11 cellular contexts compared by ENCODE assay signal in the genomic region with DNA sequence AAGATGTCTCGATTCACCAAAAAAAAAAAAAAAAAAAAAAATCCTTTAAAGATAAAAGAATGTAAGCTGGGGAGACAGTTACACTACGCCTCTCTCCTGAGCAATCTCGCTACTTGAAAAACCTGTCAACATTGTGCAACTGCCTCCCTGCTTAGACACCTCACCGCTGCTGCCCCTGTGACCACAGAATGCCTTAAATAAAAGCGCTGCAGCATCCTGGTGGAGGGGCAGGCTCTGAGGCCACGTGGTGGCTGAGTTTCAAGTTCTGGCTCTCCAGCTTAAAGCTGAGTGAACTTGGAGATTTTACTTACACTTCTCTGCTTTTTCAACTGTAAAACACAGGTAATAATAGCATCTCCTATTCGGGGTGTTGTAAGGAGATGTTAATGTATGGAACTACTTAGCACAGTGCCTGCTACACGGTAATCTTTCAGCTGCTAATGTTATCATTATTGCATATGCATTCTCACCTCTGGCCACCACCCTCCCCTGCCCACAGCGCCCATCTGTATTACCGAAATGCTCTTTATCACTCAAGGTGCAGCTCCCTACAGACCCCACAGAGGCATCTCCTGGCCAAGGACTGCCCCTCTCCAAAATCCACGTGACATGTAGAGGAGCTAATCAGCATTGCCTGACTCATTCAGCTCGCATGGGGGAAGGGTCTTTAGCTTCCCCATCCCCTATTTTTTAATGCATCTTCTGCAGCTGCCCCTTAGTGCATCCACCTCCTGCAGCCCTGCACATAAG. TPM values are rescaled to one million over a fixed set of nuclear protein-coding genes. Genes with fewer than 3 reads are reported as not detected.
DNase-seq lines count a peak whose midpoint lies in the region; ATAC-seq, FAIRE-seq and TF ChIP-seq lines count a peak whose summit lies in the region.
"Had no signal": no experiment of that assay in that cellular context is flagged by ENCODE, and none has a peak within 500 bp of the region (broad histone marks: within the 10 kb centered on the region; RNA-seq: fewer than 3 reads in every experiment).

No MANE protein-coding gene starts in this region.

- TF ChIP-seq POLR2A in HepG2 (IDR thresholded peaks at IDR 0.05; ENCODE audit: insufficient read depth in 1 of 2, low read depth in 2 of 2, low read length in 2 of 2), result no peak
- no peak for TF ChIP-seq POLR2A in right lobe of liver (IDR thresholded peaks at IDR 0.05)
- TF ChIP-seq POLR2A in thyroid gland (IDR thresholded peaks at IDR 0.05), result no peak

- no peaks in the 10 kb centered on the region for H3K9me2 ChIP-seq in PC-9 (ENCODE audit: insufficient read depth)

- TF ChIP-seq RAD21 in HepG2 (CRISPR knock-in tag; IDR thresholded peaks at IDR 0.05), result no peak

- in situ Hi-C loops in HepG2 (cut with HindIII; ENCODE audit: extremely low pct_ligation_motif_present, low pct_unique_long_range_greater_than_20kb), result loop anchor here (5.0 kb wide), 2 partner anchors 37 to 87 kb away; no protein-coding TSS in a partner anchor

- no peak overlapping the region for H3K9ac ChIP-seq in HepG2 (ENCODE audit: insufficient read depth, low read depth, low read length)
- no peak overlapping the region for H3K9ac ChIP-seq in endodermal cell (ENCODE audit: extremely low read depth, low read length, poor library complexity, severe bottlenecking)
- no peak overlapping the region for H3K9ac ChIP-seq in neural progenitor cell

- H3K4me1 Mint-ChIP-seq in endodermal cell (peaks cover 61% of the 10 kb centered on the region), neural progenitor cell (peaks cover 72% of the 10 kb centered on the region)

- H3K79me2 ChIP-seq in HepG2 (ENCODE audit: insufficient read depth, low read length) (peaks cover 46% of the 10 kb centered on the region), PC-9 (ENCODE audit: low read depth) (peaks cover 26% of the 10 kb centered on the region; the same call in 1 of the 2 replicates), neural progenitor cell (ENCODE audit: low read depth) (no peaks in the 10 kb centered on the region)

- H3K27ac Mint-ChIP-seq in endodermal cell (peak overlapping the region; percentile 11), neural progenitor cell (no peak overlapping the region)
- H3K27ac Mint-ChIP-seq: B cell had no signal

- peak in 1 of 2 experiments; percentile 33; a peak in 1 of 4 replicates for TF ChIP-seq EP300 in HepG2 (IDR thresholded peaks at IDR 0.05; ENCODE audit: low read depth in 2 of 2, low read length in 2 of 2)
- peak; percentile 56; the same call in 1 of the 2 replicates for TF ChIP-seq EP300 in HepG2 (CRISPR knock-in tag; IDR thresholded peaks at IDR 0.05; ENCODE audit: borderline replicate concordance)

- no peaks in the 10 kb centered on the region for H3K27me3 ChIP-seq in HepG2 (ENCODE audit: control insufficient read depth in 1 of 2, insufficient read depth in 2 of 2, low read length in 2 of 2)
- no peaks in the 10 kb centered on the region for H3K27me3 ChIP-seq in right lobe of liver
- H3K27me3 ChIP-seq in PC-9 (ENCODE audit: insufficient read depth, low read depth), result no peaks in the 10 kb centered on the region
- no peaks in the 10 kb centered on the region for H3K27me3 ChIP-seq in endodermal cell (ENCODE audit: control insufficient read depth, insufficient read depth, low read length, poor library complexity, severe bottlenecking)
- no peaks in the 10 kb centered on the region for H3K27me3 ChIP-seq in thyroid gland
- H3K27me3 ChIP-seq in neural progenitor cell, result no peaks in the 10 kb centered on the region
- H3K27me3 ChIP-seq: MG63 had no signal

- H3K4me3 Mint-ChIP-seq in endodermal cell (no peak overlapping the region), neural progenitor cell (no peak overlapping the region)
- H3K4me3 Mint-ChIP-seq: B cell had no signal

- H3K36me3 ChIP-seq in HepG2 (replicated peaks in 1 of 2; ENCODE audit: control insufficient read depth in 1 of 2, insufficient read depth in 2 of 2, low read length in 2 of 2) (peaks cover 14 to 47% of the 10 kb centered on the region in 2 experiments; a peak in 4 of 5 replicates), right lobe of liver (no peaks in the 10 kb centered on the region), PC-9 (ENCODE audit: low read depth) (no peaks in the 10 kb centered on the region), endodermal cell (ENCODE audit: control insufficient read depth, insufficient read depth, low read length) (peaks cover 9% of the 10 kb centered on the region), thyroid gland (no peaks in the 10 kb centered on the region), neural progenitor cell (no peaks in the 10 kb centered on the region)
- H3K36me3 ChIP-seq: MG63 had no signal

- BruUV-seq in HepG2 (replicated peaks; lab: Mats Ljungman, UMichigan), result no TSS peak
- BruUV-seq in PC-9 (replicated peaks; lab: Mats Ljungman, UMichigan), result no TSS peak

- H3K4me1 ChIP-seq in HepG2 (ENCODE audit: insufficient read depth, low read length), result peaks cover 81% of the 10 kb centered on the region
- H3K4me1 ChIP-seq in right lobe of liver, result peaks cover 0 to 32% (median 11%) of the 10 kb centered on the region in 4 donors
- H3K4me1 ChIP-seq in PC-9 (replicated peaks; ENCODE audit: insufficient read depth), result peaks cover 58% of the 10 kb centered on the region
- peaks cover 32% of the 10 kb centered on the region for H3K4me1 ChIP-seq in endodermal cell (ENCODE audit: control insufficient read depth, insufficient read depth, low read length)
- H3K4me1 ChIP-seq in thyroid gland, result peaks cover 16 to 22% of the 10 kb centered on the region in 2 donors
- H3K4me1 ChIP-seq in neural progenitor cell, result peaks cover 13% of the 10 kb centered on the region

- CTCF ChIA-PET in HepG2 (lab: Yijun Ruan, JAX; ENCODE audit: low intra/inter-chr PET ratio, low total read pairs), result no interaction called here
- CTCF ChIA-PET in PC-9 (lab: Charles Lee), result interaction anchor here (0.6 to 1.1 kb wide), 6 partner anchors 18 to 826 kb away, joined by 4 to 18 read pairs (median 6); no protein-coding TSS in a partner anchor

- POLR2A ChIA-PET in HepG2 (lab: Yijun Ruan, JAX), result interaction anchor here (0.5 to 3.0 kb wide), 6 partner anchors 12 to 603 kb away, joined by 3 to 10 read pairs (median 3); partner anchors contain the start of gene SLC22A23
- POLR2A ChIA-PET in PC-9 (lab: Charles Lee; ENCODE audit: unreplicated experiment), result interaction anchor here (0.6 kb wide), 3 partner anchors 58 to 341 kb away, joined by 3 to 12 read pairs (median 4); no protein-coding TSS in a partner anchor

- H3K27me3 Mint-ChIP-seq in endodermal cell (ENCODE audit: insufficient read depth) (no peaks in the 10 kb centered on the region), neural progenitor cell (ENCODE audit: insufficient read depth, low read depth) (peaks cover 2% of the 10 kb centered on the region)

- H2AFZ ChIP-seq in HepG2 (ENCODE audit: low read length) (no peak overlapping the region), PC-9 (no peak overlapping the region), neural progenitor cell (replicated peaks) (no peak overlapping the region)

- H3K9me3 ChIP-seq in HepG2 (ENCODE audit: low read length) (no peaks in the 10 kb centered on the region; the same call in 1 of the 2 replicates), right lobe of liver (no peaks in the 10 kb centered on the region), PC-9 (ENCODE audit: insufficient read depth, low read depth) (no peaks in the 10 kb centered on the region), endodermal cell (ENCODE audit: control insufficient read depth, low read length) (peaks cover 21% of the 10 kb centered on the region), thyroid gland (no peaks in the 10 kb centered on the region), neural progenitor cell (ENCODE audit: low read depth) (no peaks in the 10 kb centered on the region)
- H3K9me3 ChIP-seq: MG63 had no signal

- peaks cover 30% of the 10 kb centered on the region; the same call in 1 of the 2 replicates for H3F3A ChIP-seq in PC-9 (ENCODE audit: insufficient read depth, low read depth)
- H3F3A ChIP-seq in neural progenitor cell (ENCODE audit: low read depth), result no peaks in the 10 kb centered on the region

- H3K4me3 ChIP-seq in HepG2 (replicated peaks in 1 of 3; ENCODE audit: insufficient read depth in 1 of 3, low read depth in 2 of 3, low read length in 3 of 3), result no peak overlapping the region
- no peak overlapping the region for H3K4me3 ChIP-seq in right lobe of liver
- H3K4me3 ChIP-seq in PC-9, result no peak overlapping the region
- no peak overlapping the region for H3K4me3 ChIP-seq in endodermal cell (ENCODE audit: low read length)
- H3K4me3 ChIP-seq in thyroid gland (replicated peaks in 1 of 3), result no peak overlapping the region
- H3K4me3 ChIP-seq in neural progenitor cell, result no peak overlapping the region
- H3K4me3 ChIP-seq: MG63, SK-N-MC had no signal

- H4K20me1 ChIP-seq in HepG2 (ENCODE audit: insufficient read depth, low read length) (no peaks in the 10 kb centered on the region), PC-9 (ENCODE audit: insufficient read depth) (no peaks in the 10 kb centered on the region), neural progenitor cell (ENCODE audit: low read depth) (no peaks in the 10 kb centered on the region)

- peak; percentile 62 for FAIRE-seq in HepG2 (lab: Jason Lieb, UNC)

- intact Hi-C loops in HepG2 (cut with micrococcal nuclease; ENCODE audit: unreplicated experiment) (loop anchor here (5.0 to 10.0 kb wide), 2 partner anchors 90 to 317 kb away; no protein-coding TSS in a partner anchor), right lobe of liver (cut with DNase I) (no loop called here), PC-9 (cut with micrococcal nuclease; ENCODE audit: unreplicated experiment) (loop anchor here (1.0 to 5.0 kb wide), 5 partner anchors 33 to 317 kb away; no protein-coding TSS in a partner anchor), thyroid gland (cut with DNase I) (no loop called here)

- H3K9me3 Mint-ChIP-seq in endodermal cell (peaks cover 13% of the 10 kb centered on the region), neural progenitor cell (peaks cover 7% of the 10 kb centered on the region)

- WGBS in HepG2 (ENCODE audit: low lambda C conversion rate), result 45% methylated on average over 12 of the region's 12 CpGs
- WGBS in right lobe of liver (ENCODE audit: insufficient coverage, low coverage, low lambda C conversion rate, missing lambda C conversion rate), result 71% methylated on average over 8 of the region's 12 CpGs
- 62% methylated on average over 9 to 12 of the region's 12 CpGs for WGBS in endodermal cell (ENCODE audit: insufficient coverage in 1 of 2, insufficient read length in 1 of 2), 2 experiments
- 34 to 38% methylated on average over 12 of the region's 12 CpGs for WGBS in thyroid gland, 2 donors

- DNase-seq in HepG2 (ENCODE audit: low spot score) (peak; percentile 80), right lobe of liver (no peak), PC-9 (peak; percentile 84 to 94), endodermal cell (no peak), thyroid gland (peak; percentile 57 to 62), neural progenitor cell (ENCODE audit: low spot score) (no peak), globus pallidus (ENCODE audit: low spot score) (no peak), T1000 (lab: John Stamatoyannopoulos, UW) (no peak)
- DNase-seq: MG63 had no signal

- TF ChIP-seq CTCF in HepG2 (CRISPR knock-in tag; IDR thresholded peaks at IDR 0.05) (peak; percentile 26; the same call in 1 of the 2 replicates), right lobe of liver (IDR thresholded peaks at IDR 0.05) (no peak), PC-9 (conservative IDR thresholded peaks at IDR 0.05) (no peak), endodermal cell (conservative IDR thresholded peaks at IDR 0.05) (no peak), thyroid gland (IDR thresholded peaks at IDR 0.05) (peak in 1 of 6 experiments; percentile 3), neural progenitor cell (IDR thresholded peaks at IDR 0.05) (no peak)

- peak; percentile 3; the same call in 1 of the 3 replicates for ATAC-seq in HepG2
- ATAC-seq in right lobe of liver, result no peak

- H3K36me3 Mint-ChIP-seq in endodermal cell (ENCODE audit: low read depth) (peaks cover 11% of the 10 kb centered on the region), neural progenitor cell (peaks cover 21% of the 10 kb centered on the region)

- H3K4me2 ChIP-seq in HepG2 (ENCODE audit: low read depth, low read length), result no peak overlapping the region
- peak overlapping the region; percentile 53 for H3K4me2 ChIP-seq in PC-9
- H3K4me2 ChIP-seq in neural progenitor cell, result no peak overlapping the region

- H3K27ac ChIP-seq in HepG2 (ENCODE audit: extremely low read length, insufficient read depth, low read length) (peak overlapping the region; percentile 93), right lobe of liver (no peak overlapping the region), PC-9 (peak overlapping the region; percentile 52; the same call in 1 of the 2 replicates), endodermal cell (ENCODE audit: low read depth, low read length) (no peak overlapping the region), thyroid gland (no peak overlapping the region), neural progenitor cell (no peak overlapping the region)
- H3K27ac ChIP-seq: SK-N-MC had no signal

RNA-seq across cellular contexts. Expression of gene SLC22A23, which starts 42.0 kb away (rescaled TPM):
- total RNA-seq in HepG2 (2016; rRNA removed; fragmentation: Illumina TruSeq; extraction: Trizol) (14.4 and 17.5 TPM in 2 replicates), right lobe of liver (10 to 100 TPM; 11.7 to 27.6 (median 16.3) TPM), PC-9 (2021) (13.5 and 16.3 TPM in 2 replicates), endodermal cell (10 to 100 TPM; 11.1 to 13.3 TPM), thyroid gland (10 to 100 TPM; 16.6 to 21.8 (median 17.6) TPM), neural progenitor cell (ENCODE audit: low replicate concordance) (0.99 and 3.3 TPM in 2 replicates)
- total RNA-seq in HepG2 (2016; cell fraction: cytosol; rRNA removed; fragmentation: Illumina TruSeq; extraction: Trizol; ENCODE audit: low read depth), result 5.9 and 6.8 TPM in 2 replicates
- total RNA-seq in HepG2 (2016; cell fraction: insoluble cytoplasmic fraction; rRNA removed; fragmentation: Illumina TruSeq; extraction: Trizol), result 11.7 and 17.5 TPM in 2 replicates
- total RNA-seq in HepG2 (2016; cell fraction: membrane; rRNA removed; fragmentation: Illumina TruSeq; extraction: Trizol), result 9.8 and 11.5 TPM in 2 replicates
- 33.2 and 38.2 TPM in 2 replicates for total RNA-seq in HepG2 (2016; cell fraction: nucleus; rRNA removed; fragmentation: Illumina TruSeq; extraction: Trizol)
- 11.8 and 17.3 TPM in 2 replicates for polyA plus RNA-seq in HepG2 (2011; rRNA removed)
- 15.4 and 19.5 TPM in 2 replicates for polyA plus RNA-seq in HepG2 (2011; cell fraction: cytosol; rRNA removed)
- polyA plus RNA-seq in HepG2 (2011; cell fraction: nucleus; rRNA removed), result 54.1 and 61.7 TPM in 2 replicates
- polyA plus RNA-seq in HepG2 (2012), result 25.2 and 36.8 TPM in 2 replicates
- polyA plus RNA-seq in HepG2 (2016; cell fraction: cytosol; fragmentation: Illumina TruSeq; extraction: Trizol; ENCODE audit: low read depth), result 2.0 and 2.2 TPM in 2 replicates
- 12.7 and 15.3 TPM in 2 replicates for polyA plus RNA-seq in HepG2 (2016; cell fraction: insoluble cytoplasmic fraction; fragmentation: Illumina TruSeq; extraction: Trizol; ENCODE audit: low read depth)
- polyA plus RNA-seq in HepG2 (2016; cell fraction: membrane; fragmentation: Illumina TruSeq; extraction: Trizol; ENCODE audit: low read depth), result 5.3 and 6.1 TPM in 2 replicates
- polyA plus RNA-seq in HepG2 (2016; cell fraction: nucleus; fragmentation: Illumina TruSeq; extraction: Trizol; ENCODE audit: insufficient read depth, low read depth), result 42.3 and 52.5 TPM in 2 replicates
- polyA minus RNA-seq in HepG2 (2011; rRNA and poly(A)+ RNA removed; ENCODE audit: low replicate concordance), result 1.4 and 75.8 TPM in 2 replicates
- 30.2 and 44.5 TPM in 2 replicates for polyA minus RNA-seq in HepG2 (2011; cell fraction: cytosol; rRNA and poly(A)+ RNA removed)
- 77.3 and 90.4 TPM in 2 replicates for polyA minus RNA-seq in HepG2 (2011; cell fraction: nucleus; rRNA and poly(A)+ RNA removed)
- polyA plus RNA-seq in endodermal cell (2013, experiment 1 of 2), result 21.0 TPM
- polyA plus RNA-seq in endodermal cell (2013, experiment 2 of 2), result 18.4 TPM

Comparison
In these comparisons a context has a peak if more than half of its experiments do, and no peak if none do; other contexts are left out.
1. DNase-seq: peak in HepG2 (single experiment), PC-9 (2 of 2) and thyroid gland (2 of 2); none in right lobe of liver (0 of 3), endodermal cell (single experiment), neural progenitor cell (single experiment), globus pallidus (single experiment) and T1000 (single experiment).
2. H3K27ac ChIP-seq: peak in HepG2 (single experiment) and PC-9 (single experiment); none in right lobe of liver (0 of 3), endodermal cell (single experiment), thyroid gland (0 of 3) and neural progenitor cell (single experiment).
3. intact Hi-C loops: an anchor here in HepG2 (5.0 to 10.0 kb wide) and PC-9 (1.0 to 5.0 kb wide); none called in right lobe of liver and thyroid gland.